27 cellular contexts compared by ENCODE assay signal in the genomic region with DNA sequence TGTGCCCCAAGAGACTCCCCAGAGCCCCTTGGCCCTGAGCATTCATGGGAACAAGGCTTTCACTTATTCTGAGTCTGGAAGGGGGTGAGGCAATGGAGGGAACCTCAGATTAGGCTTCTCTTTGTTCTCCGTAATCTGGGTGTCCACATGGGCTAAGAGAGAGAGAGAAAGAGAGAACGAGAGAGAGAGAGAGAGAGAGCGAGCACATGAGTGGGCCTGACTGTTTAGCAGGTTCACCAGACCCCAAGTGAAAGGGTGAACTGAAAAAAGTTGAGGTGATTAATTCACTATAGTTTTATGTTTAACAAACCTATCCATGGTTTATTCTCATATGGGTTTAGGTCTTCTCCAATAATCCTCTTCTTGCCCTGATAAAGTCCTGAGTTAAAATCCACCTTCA.
DNase-seq lines count a peak whose midpoint lies in the region; ATAC-seq and TF ChIP-seq lines count a peak whose summit lies in the region.
"Had no signal": no experiment of that assay in that cellular context is flagged by ENCODE, and none has a peak within 500 bp of the region (broad histone marks: within the 10 kb centered on the region; RNA-seq: fewer than 3 reads in every experiment).

No MANE protein-coding gene starts in this region.

- H3K27ac ChIP-seq in HEK293 (ENCODE audit: extremely low read depth, low read depth, low read length) = no peak overlapping the region
- H3K27ac ChIP-seq: 22Rv1; A549; BLaER1; BLaER1 treated with 17β-estradiol and CSF1 and Interleukin-3, amounts not matched to agents 10 nM and 100 nM; C4-2B had no signal

- intact Hi-C loops in sciatic nerve (cut with DNase I) = no loop called here

- POLR2A ChIA-PET in HEK293 (lab: Yijun Ruan, JAX) = no interaction called here

- no peak for DNase-seq in sciatic nerve (ENCODE audit: low spot score)
- DNase-seq: 8988T; ACHN; AML-193; BE2C; C1 segment of cervical spinal cord; Caco-2; Calu3; CD4-positive, alpha-beta memory T cell; CD4-positive, alpha-beta T cell; CD4-positive, CD25-positive, alpha-beta regulatory T cell; CD8-positive, alpha-beta memory T cell; CD8-positive, alpha-beta T cell; COR-L47; DMS 273 treated with DMSO at 0.1 percent for 48 hours; DMS153; DMS53; DMS79; DMS79 treated with DMSO at 0.1 percent for 48 hours; DND-41; EL had no signal

- no peak for TF ChIP-seq CTCF in HEK293 (tag by site-specific recombination; IDR thresholded peaks at IDR 0.05)

- no peaks in the 10 kb centered on the region for H3K9me3 ChIP-seq in HEK293 (ENCODE audit: control insufficient read depth, insufficient read depth, low read depth, low read length)
- H3K9me3 ChIP-seq: A549, BE2C, BLaER1, Caco-2 had no signal

- H3K4me3 ChIP-seq in HEK293 (ENCODE audit: low read depth, low read length) = no peak overlapping the region
- H3K4me3 ChIP-seq: A549; BLaER1; BLaER1 treated with 17β-estradiol and CSF1 and Interleukin-3, amounts not matched to agents 10 nM and 100 nM had no signal

- H3K36me3 ChIP-seq in HEK293 (ENCODE audit: control insufficient read depth in 2 of 2, insufficient read depth in 1 of 2, low read length in 2 of 2) = no peaks in the 10 kb centered on the region
- H3K36me3 ChIP-seq: BE2C; BLaER1; BLaER1 treated with 17β-estradiol and CSF1 and Interleukin-3, amounts not matched to agents 10 nM and 100 nM had no signal

- no peak for ATAC-seq in sciatic nerve
- ATAC-seq: A549; CD8-positive, alpha-beta T cell had no signal

- H3K4me1 ChIP-seq in HEK293 (ENCODE audit: control insufficient read depth, insufficient read depth, low read length) = no peaks in the 10 kb centered on the region
- H3K4me1 ChIP-seq: A549; BE2C; BLaER1; BLaER1 treated with 17β-estradiol and CSF1 and Interleukin-3, amounts not matched to agents 10 nM and 100 nM; Caco-2 had no signal

- CTCF ChIA-PET in HEK293 (lab: Yijun Ruan, JAX) = no interaction called here

TF ChIP-seq in HEK293, 187 proteins besides CTCF, POLR2A, EP300 and RAD21:
- TF ChIP-seq ZBTB48 (tag by site-specific recombination; IDR thresholded peaks at IDR 0.05) (no peak), ZNF596 (tag by site-specific recombination; IDR thresholded peaks at IDR 0.05) (peak; percentile 91)
TF ChIP-seq in HEK293: peak in this region for 1.
